ENCODE assay signal across 8 cellular contexts in the genomic region with DNA sequence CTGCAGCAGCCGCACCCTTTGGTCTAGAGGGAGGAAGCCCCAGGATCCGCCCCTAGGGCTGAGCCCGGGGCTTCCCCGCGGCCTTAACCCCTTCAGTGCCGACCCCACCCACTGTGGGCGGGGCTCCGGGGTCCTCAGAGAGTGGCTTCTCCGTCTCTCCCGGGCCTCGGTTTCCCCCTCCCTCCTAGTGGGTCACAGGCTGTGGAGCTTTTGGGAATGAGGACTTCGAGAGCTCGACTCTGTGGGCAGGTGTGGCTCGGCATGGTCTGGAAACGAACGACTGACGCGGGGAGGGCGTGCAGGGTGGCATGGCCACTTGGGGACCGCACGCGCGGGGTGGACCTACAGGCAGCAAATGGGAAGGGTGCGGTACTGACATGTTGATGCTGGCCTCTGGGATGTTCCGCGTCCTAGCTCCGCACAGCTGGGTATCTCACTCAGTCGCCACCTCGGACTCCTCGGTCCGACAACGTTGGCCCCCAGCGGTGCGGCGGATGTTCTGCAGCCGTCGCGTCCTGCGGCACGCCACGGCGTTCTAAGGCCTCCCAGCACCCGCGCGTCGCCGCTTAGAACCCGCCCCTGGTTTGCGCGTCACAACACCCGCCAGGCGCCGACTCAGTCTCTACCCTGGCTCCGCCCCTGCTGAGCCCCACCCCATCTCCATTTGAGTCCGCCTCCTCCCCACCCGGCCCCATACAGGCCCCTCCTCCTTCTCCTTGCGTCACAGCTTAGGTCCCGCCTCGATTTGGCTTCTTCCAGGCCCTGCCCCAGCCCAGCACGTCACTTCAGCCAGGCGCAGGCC. TPM values are rescaled to one million over a fixed set of nuclear protein-coding genes. Genes with fewer than 3 reads are reported as not detected.
A peak's percentile ranks its signal among the peaks of the same experiment; 100 is the strongest.
DNase-seq lines count a peak whose midpoint lies in the region; ATAC-seq, FAIRE-seq and TF ChIP-seq lines count a peak whose summit lies in the region.

A gene with protein sequence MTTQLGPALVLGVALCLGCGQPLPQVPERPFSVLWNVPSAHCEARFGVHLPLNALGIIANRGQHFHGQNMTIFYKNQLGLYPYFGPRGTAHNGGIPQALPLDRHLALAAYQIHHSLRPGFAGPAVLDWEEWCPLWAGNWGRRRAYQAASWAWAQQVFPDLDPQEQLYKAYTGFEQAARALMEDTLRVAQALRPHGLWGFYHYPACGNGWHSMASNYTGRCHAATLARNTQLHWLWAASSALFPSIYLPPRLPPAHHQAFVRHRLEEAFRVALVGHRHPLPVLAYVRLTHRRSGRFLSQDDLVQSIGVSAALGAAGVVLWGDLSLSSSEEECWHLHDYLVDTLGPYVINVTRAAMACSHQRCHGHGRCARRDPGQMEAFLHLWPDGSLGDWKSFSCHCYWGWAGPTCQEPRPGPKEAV (minus strand): TSS at position 570 of the 802 bp plus-strand sequence. CDS start 3,803 bp downstream, outside the sequence.
A gene with protein sequence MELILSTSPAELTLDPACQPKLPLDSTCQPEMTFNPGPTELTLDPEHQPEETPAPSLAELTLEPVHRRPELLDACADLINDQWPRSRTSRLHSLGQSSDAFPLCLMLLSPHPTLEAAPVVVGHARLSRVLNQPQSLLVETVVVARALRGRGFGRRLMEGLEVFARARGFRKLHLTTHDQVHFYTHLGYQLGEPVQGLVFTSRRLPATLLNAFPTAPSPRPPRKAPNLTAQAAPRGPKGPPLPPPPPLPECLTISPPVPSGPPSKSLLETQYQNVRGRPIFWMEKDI (minus strand): TSS at position 570 of the 802 bp plus-strand sequence. CDS start 1,942 bp downstream, outside the sequence.

- peak; percentile 74 for ATAC-seq in GM21367 (IDR thresholded peaks at IDR 0.05; ENCODE audit: unreplicated experiment)

- H3K4me1 Mint-ChIP-seq in endodermal cell (peaks cover 17% of the 10 kb centered on the region), mesothelial cell of epicardium (peaks cover 26% of the 10 kb centered on the region)

- peak within 1 kb of the TSS; percentile 82 for H3K4me3 Mint-ChIP-seq in endodermal cell
- H3K4me3 Mint-ChIP-seq in mesothelial cell of epicardium = peak within 1 kb of the TSS; percentile 95

- H3K27ac Mint-ChIP-seq in endodermal cell = peak within 1 kb of the TSS; percentile 95
- H3K27ac Mint-ChIP-seq in mesothelial cell of epicardium = peak within 1 kb of the TSS; percentile 98

- in situ Hi-C loops in Caki2 (cut with HindIII; ENCODE audit: low pct_unique_long_range_greater_than_20kb, low sequenced_read_pairs) = no loop called here

- H3K4me3 ChIP-seq in NT2/D1 (ENCODE audit: insufficient read length, low read depth) = peak within 1 kb of the TSS; percentile 93
- H3K4me3 ChIP-seq in endodermal cell (ENCODE audit: low read length) = peak within 1 kb of the TSS; percentile 94

- WGBS in endodermal cell (ENCODE audit: insufficient coverage in 1 of 2, insufficient read length in 1 of 2), 2 experiments = 1% methylated on average over 32 to 61 of the region's 61 CpGs

- H3K27me3 ChIP-seq in NT2/D1 (ENCODE audit: insufficient read depth, insufficient read length) = no peaks in the 10 kb centered on the region
- no peaks in the 10 kb centered on the region for H3K27me3 ChIP-seq in endodermal cell (ENCODE audit: control insufficient read depth, insufficient read depth, low read length, poor library complexity, severe bottlenecking)

- H3K36me3 ChIP-seq in NT2/D1 (ENCODE audit: insufficient read depth, insufficient read length, low read length) (peaks cover 9% of the 10 kb centered on the region), endodermal cell (ENCODE audit: control insufficient read depth, insufficient read depth, low read length) (no peaks in the 10 kb centered on the region)

- peak within 1 kb of the TSS; percentile 67 for H3K27ac ChIP-seq in endodermal cell (ENCODE audit: low read depth, low read length)

- TF ChIP-seq CTCF in endodermal cell (conservative IDR thresholded peaks at IDR 0.05) (peak; percentile 56), mesothelial cell of epicardium (IDR thresholded peaks at IDR 0.05; ENCODE audit: unreplicated experiment) (no peak)

- H3K27me3 Mint-ChIP-seq in endodermal cell (ENCODE audit: insufficient read depth) (no peaks in the 10 kb centered on the region), mesothelial cell of epicardium (ENCODE audit: low read depth) (no peaks in the 10 kb centered on the region)

- FAIRE-seq in HTR-8/SVneo (lab: Jason Lieb, UNC) = peak; percentile 98

- H3K9me3 Mint-ChIP-seq in endodermal cell (no peaks in the 10 kb centered on the region), mesothelial cell of epicardium (no peaks in the 10 kb centered on the region)

- H3K9me3 ChIP-seq in NT2/D1 (ENCODE audit: insufficient read depth, low read length) (no peaks in the 10 kb centered on the region), endodermal cell (ENCODE audit: control insufficient read depth, low read length) (no peaks in the 10 kb centered on the region)

- DNase-seq in Caki2 (ENCODE audit: low read depth) (peak; percentile 94), HTR-8/SVneo (ENCODE audit: insufficient read length, low spot score) (peak; percentile 96), NT2/D1 (ENCODE audit: low read depth, low spot score) (peak; percentile 99), endodermal cell (peak; percentile 100), mesothelial cell of epicardium (ENCODE audit: low spot score in 2 of 2, unreplicated experiment in 2 of 2) (peak; percentile 96 to 98)
- peak; percentile 98 for DNase-seq in activated CD8-positive, alpha-beta memory T cell treated with anti-CD3 and anti-CD28 coated beads, Interleukin-2, amount 50 U/mL, for 1 hour (ENCODE audit: extremely low read depth)
- DNase-seq in stimulated activated CD8-positive, alpha-beta memory T cell treated with anti-CD3 and anti-CD28 coated beads, Interleukin-15, amount 100 ng/mL, for 48 hours (ENCODE audit: low read depth in 2 of 2) = peak; percentile 98 to 99

- H3K4me1 ChIP-seq in NT2/D1 (ENCODE audit: insufficient read depth, insufficient read length) (peaks cover 20% of the 10 kb centered on the region), endodermal cell (ENCODE audit: control insufficient read depth, insufficient read depth, low read length) (peaks cover 3% of the 10 kb centered on the region)

- H3K36me3 Mint-ChIP-seq in endodermal cell (ENCODE audit: low read depth) (peaks cover 2% of the 10 kb centered on the region), mesothelial cell of epicardium (no peaks in the 10 kb centered on the region)

- H3K9ac ChIP-seq in NT2/D1 (ENCODE audit: insufficient read length, low read depth) (peak within 1 kb of the TSS; percentile 95), endodermal cell (ENCODE audit: extremely low read depth, low read length, poor library complexity, severe bottlenecking) (peak within 1 kb of the TSS; percentile 62)

RNA-seq across cellular contexts. Expression of the first gene that starts in this region (rescaled TPM):
- total RNA-seq in Caki2 (2014; rRNA removed; shearing (Covaris generic); ENCODE audit: low replicate concordance) = 2.8 and 3.1 TPM in 2 replicates
- total RNA-seq in endodermal cell = 1 to 10 TPM; 2.6 to 3.3 TPM
- polyA plus RNA-seq in endodermal cell (2013, experiment 1 of 2) = 4.1 TPM
- polyA plus RNA-seq in endodermal cell (2013, experiment 2 of 2) = 3.9 TPM
- total RNA-seq in mesothelial cell of epicardium = 2.9 to 3.0 TPM (median 2.9 TPM) in 3 replicates

RNA-seq across cellular contexts. Expression of the second gene that starts in this region (rescaled TPM):
- total RNA-seq in Caki2 (2014; rRNA removed; shearing (Covaris generic); ENCODE audit: low replicate concordance) = 8.3 and 12.7 TPM in 2 replicates
- total RNA-seq in endodermal cell (10 to 100 TPM in 1 of 2 donors, 1 to 10 TPM in 1; 9.7 to 12.8 TPM), mesothelial cell of epicardium (14.5 to 17.3 TPM (median 15.4 TPM) in 3 replicates)
- 19.7 TPM for polyA plus RNA-seq in endodermal cell (2013, experiment 1 of 2)
- 17.0 TPM for polyA plus RNA-seq in endodermal cell (2013, experiment 2 of 2)

Comparison
In these comparisons a context has a peak if more than half of its experiments do, and no peak if none do; other contexts are left out.
1. Peak in every context shown above with its lines: DNase-seq, ATAC-seq, H3K4me3 ChIP-seq and H3K27ac ChIP-seq.